8 cellular contexts compared by ENCODE assay signal in the genomic region with DNA sequence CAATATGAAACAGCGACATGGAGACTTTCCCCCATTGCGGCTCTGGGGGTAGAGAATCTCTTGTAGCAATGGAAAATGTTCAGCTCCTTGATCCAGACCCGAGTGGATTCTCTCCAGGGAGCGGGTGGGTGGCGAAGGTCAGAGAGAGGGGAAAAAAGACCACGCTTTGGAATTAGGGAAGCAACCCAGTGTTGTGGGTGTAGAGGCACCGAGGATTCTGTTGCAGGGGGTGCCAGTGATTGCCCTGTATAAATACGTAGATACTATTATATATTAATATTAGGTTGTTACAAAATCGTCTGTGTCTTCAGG.
DNase-seq lines count a peak whose midpoint lies in the region; ATAC-seq, FAIRE-seq and TF ChIP-seq lines count a peak whose summit lies in the region.

No MANE protein-coding gene starts in this region.

- FAIRE-seq in K562 (lab: Jason Lieb, UNC), result no peak

- no peaks in the 10 kb centered on the region for H3K79me2 ChIP-seq in K562 (ENCODE audit: control insufficient read depth, insufficient read depth, low read length)

- no peak for TF ChIP-seq RAD21 in K562 (CRISPR knock-in tag; conservative IDR thresholded peaks at IDR 0.05 in 1 of 2, IDR thresholded peaks at IDR 0.05 in 1 of 2)

- CTCF ChIA-PET in AG04450 (lab: Charles Lee) (interaction anchor here (0.5 to 1.6 kb wide), 20 partner anchors 12 to 677 kb away, joined by 3 to 10 read pairs (median 4); no protein-coding TSS in a partner anchor), K562 (lab: Yijun Ruan, JAX; ENCODE audit: low intra/inter-chr PET ratio) (interaction anchor here (0.7 to 1.3 kb wide), 2 partner anchors 37 to 176 kb away, joined by 3 to 12 read pairs; no protein-coding TSS in a partner anchor)

- TF ChIP-seq EP300 in K562 (IDR thresholded peaks at IDR 0.05; ENCODE audit: low read length), result no peak

- TF ChIP-seq CTCF in AG04450 (IDR thresholded peaks at IDR 0.05; ENCODE audit: low read depth, low read length), result no peak
- no peak for TF ChIP-seq CTCF in K562 (IDR thresholded peaks at IDR 0.05 in 2 of 3, conservative IDR thresholded peaks at IDR 0.05 in 1 of 3; ENCODE audit: insufficient read depth in 2 of 3, low read depth in 1 of 3, low read length in 3 of 3)
- no peak for TF ChIP-seq CTCF in lower lobe of right lung (IDR thresholded peaks at IDR 0.05)

- in situ Hi-C loops in K562 (cut with MboI), result no loop called here

- peak overlapping the region; percentile 94 for H2AFZ ChIP-seq in K562 (ENCODE audit: low read depth, low read length)

- peak overlapping the region; percentile 82 for H3K4me3 ChIP-seq in AG04450 (ENCODE audit: low read depth, low read length)
- H3K4me3 ChIP-seq in HUES6 (ENCODE audit: low read depth, low read length), result peak overlapping the region; percentile 86
- H3K4me3 ChIP-seq in K562, result peak overlapping the region; percentile 53
- H3K4me3 ChIP-seq in lower lobe of right lung, result peak overlapping the region; percentile 67

- peak overlapping the region; percentile 71 for H3K9ac ChIP-seq in HUES6 (ENCODE audit: low read length)
- H3K9ac ChIP-seq in K562 (ENCODE audit: insufficient read depth in 1 of 2, low read depth in 2 of 2, low read length in 2 of 2), result peak overlapping the region; percentile 68 to 89; a peak in 3 of 4 replicates

- H3K9me1 ChIP-seq in K562 (ENCODE audit: control insufficient read depth, insufficient read depth, low read length), result no peaks in the 10 kb centered on the region

- TF ChIP-seq POLR2A in K562 (conservative IDR thresholded peaks at IDR 0.05), result no peak

- POLR2A ChIA-PET in AG04450 (lab: Yijun Ruan, JAX), result interaction anchor here (0.6 to 1.4 kb wide), 5 partner anchors 12 to 571 kb away, joined by 3 to 8 read pairs (median 3); no protein-coding TSS in a partner anchor
- POLR2A ChIA-PET in K562 (lab: Yijun Ruan, JAX), result no interaction called here

- ATAC-seq in K562, result no peak
- peak in 1 of 2 donors; percentile 0 for ATAC-seq in lower lobe of right lung
- no peak for ATAC-seq in GM21786 (IDR thresholded peaks at IDR 0.05; ENCODE audit: unreplicated experiment)

- no peaks in the 10 kb centered on the region for H3K36me3 ChIP-seq in HUES6 (ENCODE audit: control insufficient read depth, insufficient read depth, low read length)
- H3K36me3 ChIP-seq in K562 (ENCODE audit: control insufficient read depth, insufficient read depth, low read length), result no peaks in the 10 kb centered on the region
- H3K36me3 ChIP-seq in lower lobe of right lung, result no peaks in the 10 kb centered on the region

- H3K27me3 ChIP-seq in AG04450 (ENCODE audit: control insufficient read depth, insufficient read depth, low read length) (no peaks in the 10 kb centered on the region), HUES6 (ENCODE audit: control insufficient read depth, insufficient read depth, low read length) (peaks cover 15% of the 10 kb centered on the region; the same call in 1 of the 2 replicates), K562 (ENCODE audit: control insufficient read depth in 2 of 2, insufficient read depth in 2 of 2, low read length in 2 of 2) (peaks cover 3 to 7% of the 10 kb centered on the region in 2 experiments; a peak in 2 of 5 replicates), lower lobe of right lung (ENCODE audit: low read depth) (no peaks in the 10 kb centered on the region)

- H4K20me1 ChIP-seq in K562 (replicated peaks; ENCODE audit: control insufficient read depth, insufficient read depth, low read length), result no peaks in the 10 kb centered on the region

- no peaks in the 10 kb centered on the region; the same call in 1 of the 2 replicates for H3K9me3 ChIP-seq in AG04450 (ENCODE audit: control insufficient read depth, insufficient read depth, low read length)
- no peaks in the 10 kb centered on the region for H3K9me3 ChIP-seq in HUES6 (ENCODE audit: control insufficient read depth, insufficient read depth, low read depth, low read length)
- H3K9me3 ChIP-seq in K562 (replicated peaks; ENCODE audit: control insufficient read depth, insufficient read depth, low read depth, low read length), result no peaks in the 10 kb centered on the region
- no peaks in the 10 kb centered on the region for H3K9me3 ChIP-seq in lower lobe of right lung

- intact Hi-C loops in K562 (cut with micrococcal nuclease), result loop anchor here (1.0 kb wide), 1 partner anchor 395 kb away; no protein-coding TSS in a partner anchor
- intact Hi-C loops in lower lobe of right lung (cut with DNase I), result no loop called here

- H3K27ac ChIP-seq in AG04450 (ENCODE audit: low read depth, low read length) (peak overlapping the region; percentile 100), HUES6 (ENCODE audit: low read depth, low read length) (peak overlapping the region; percentile 99; the same call in 1 of the 2 replicates), K562 (ENCODE audit: extremely low read depth, low read depth, low read length) (peak overlapping the region; percentile 60), lower lobe of right lung (peak overlapping the region; percentile 100)

- BruUV-seq in K562 (replicated peaks; lab: Mats Ljungman, UMichigan), result no TSS peak

- peak overlapping the region; percentile 82 for H3K4me2 ChIP-seq in K562 (ENCODE audit: insufficient read depth, low read length)

- DNase-seq in AG04450 (ENCODE audit: low read depth, low spot score) (no peak), K562 (ENCODE audit: extremely low read depth in 1 of 4, low spot score in 3 of 4) (no peak), lower lobe of right lung (no peak), ureter (ENCODE audit: low spot score) (peak; percentile 53), AG08395 (ENCODE audit: low spot score) (no peak), amniotic stem cell (lab: John Stamatoyannopoulos, UW) (no peak)

- 10% methylated on average over 9 of the region's 9 CpGs for WGBS in K562 (ENCODE audit: insufficient coverage, low coverage, missing lambda C conversion rate)

- H3K4me1 ChIP-seq in HUES6 (ENCODE audit: control insufficient read depth, insufficient read depth, low read length) (peaks cover 13% of the 10 kb centered on the region), K562 (replicated peaks in 1 of 2; ENCODE audit: control insufficient read depth in 2 of 2, insufficient read depth in 2 of 2, low read length in 2 of 2) (peaks cover 10 to 20% of the 10 kb centered on the region in 2 experiments; a peak in 4 of 5 replicates), lower lobe of right lung (peaks cover 5% of the 10 kb centered on the region)

TF ChIP-seq in K562, 482 proteins besides CTCF, POLR2A, EP300 and RAD21 (continues in another document):
- TF ChIP-seq BRCA1 (IDR thresholded peaks at IDR 0.05), result no peak
- no peak for TF ChIP-seq BRCA1 (CRISPR knock-in tag; IDR thresholded peaks at IDR 0.05)
- TF ChIP-seq, protein P1, sequence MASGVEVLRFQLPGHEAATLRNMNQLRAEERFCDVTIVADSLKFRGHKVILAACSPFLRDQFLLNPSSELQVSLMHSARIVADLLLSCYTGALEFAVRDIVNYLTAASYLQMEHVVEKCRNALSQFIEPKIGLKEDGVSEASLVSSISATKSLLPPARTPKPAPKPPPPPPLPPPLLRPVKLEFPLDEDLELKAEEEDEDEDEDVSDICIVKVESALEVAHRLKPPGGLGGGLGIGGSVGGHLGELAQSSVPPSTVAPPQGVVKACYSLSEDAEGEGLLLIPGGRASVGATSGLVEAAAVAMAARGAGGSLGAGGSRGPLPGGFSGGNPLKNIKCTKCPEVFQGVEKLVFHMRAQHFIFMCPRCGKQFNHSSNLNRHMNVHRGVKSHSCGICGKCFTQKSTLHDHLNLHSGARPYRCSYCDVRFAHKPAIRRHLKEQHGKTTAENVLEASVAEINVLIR (CRISPR knock-in tag; IDR thresholded peaks at IDR 0.05), result no peak
- TF ChIP-seq HDAC6 (IDR thresholded peaks at IDR 0.05; ENCODE audit: low read depth, low read length), result no peak
- TF ChIP-seq, protein P2, sequence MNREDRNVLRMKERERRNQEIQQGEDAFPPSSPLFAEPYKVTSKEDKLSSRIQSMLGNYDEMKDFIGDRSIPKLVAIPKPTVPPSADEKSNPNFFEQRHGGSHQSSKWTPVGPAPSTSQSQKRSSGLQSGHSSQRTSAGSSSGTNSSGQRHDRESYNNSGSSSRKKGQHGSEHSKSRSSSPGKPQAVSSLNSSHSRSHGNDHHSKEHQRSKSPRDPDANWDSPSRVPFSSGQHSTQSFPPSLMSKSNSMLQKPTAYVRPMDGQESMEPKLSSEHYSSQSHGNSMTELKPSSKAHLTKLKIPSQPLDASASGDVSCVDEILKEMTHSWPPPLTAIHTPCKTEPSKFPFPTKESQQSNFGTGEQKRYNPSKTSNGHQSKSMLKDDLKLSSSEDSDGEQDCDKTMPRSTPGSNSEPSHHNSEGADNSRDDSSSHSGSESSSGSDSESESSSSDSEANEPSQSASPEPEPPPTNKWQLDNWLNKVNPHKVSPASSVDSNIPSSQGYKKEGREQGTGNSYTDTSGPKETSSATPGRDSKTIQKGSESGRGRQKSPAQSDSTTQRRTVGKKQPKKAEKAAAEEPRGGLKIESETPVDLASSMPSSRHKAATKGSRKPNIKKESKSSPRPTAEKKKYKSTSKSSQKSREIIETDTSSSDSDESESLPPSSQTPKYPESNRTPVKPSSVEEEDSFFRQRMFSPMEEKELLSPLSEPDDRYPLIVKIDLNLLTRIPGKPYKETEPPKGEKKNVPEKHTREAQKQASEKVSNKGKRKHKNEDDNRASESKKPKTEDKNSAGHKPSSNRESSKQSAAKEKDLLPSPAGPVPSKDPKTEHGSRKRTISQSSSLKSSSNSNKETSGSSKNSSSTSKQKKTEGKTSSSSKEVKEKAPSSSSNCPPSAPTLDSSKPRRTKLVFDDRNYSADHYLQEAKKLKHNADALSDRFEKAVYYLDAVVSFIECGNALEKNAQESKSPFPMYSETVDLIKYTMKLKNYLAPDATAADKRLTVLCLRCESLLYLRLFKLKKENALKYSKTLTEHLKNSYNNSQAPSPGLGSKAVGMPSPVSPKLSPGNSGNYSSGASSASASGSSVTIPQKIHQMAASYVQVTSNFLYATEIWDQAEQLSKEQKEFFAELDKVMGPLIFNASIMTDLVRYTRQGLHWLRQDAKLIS (CRISPR knock-in tag; IDR thresholded peaks at IDR 0.05), result no peak
- no peak for TF ChIP-seq CBX5 (IDR thresholded peaks at IDR 0.05; ENCODE audit: borderline replicate concordance, low read depth)
- TF ChIP-seq DMBX1 (CRISPR knock-in tag; IDR thresholded peaks at IDR 0.05; ENCODE audit: borderline replicate concordance), result no peak
- TF ChIP-seq ZNF76 (CRISPR knock-in tag; IDR thresholded peaks at IDR 0.05; ENCODE audit: borderline replicate concordance), result no peak
- TF ChIP-seq ZNF75A (CRISPR knock-in tag; IDR thresholded peaks at IDR 0.05), result no peak
